Comparison of ENCODE assay signal across 8 cellular contexts in genomic region chr19:21396893-21397572, GRCh38. TPM values are rescaled to one million over a fixed set of nuclear protein-coding genes. Genes with fewer than 3 reads are reported as not detected.
A peak's percentile ranks its signal among the peaks of the same experiment; 100 is the strongest.
DNase-seq lines count a peak whose midpoint lies in the region; ATAC-seq and TF ChIP-seq lines count a peak whose summit lies in the region.

Gene ZNF493, plus strand, starts transcription at chr19:21397133. Its CDS starts 105 bp downstream, at chr19:21397238.

- peak; percentile 74 for TF ChIP-seq POLR2A in GM18951 (IDR thresholded peaks at IDR 0.05; ENCODE audit: extremely low read depth, insufficient read depth, insufficient read length)

- peak within 1 kb of the TSS; percentile 92 for H3K27ac Mint-ChIP-seq in activated CD4-positive, alpha-beta T cell treated with anti-CD3 and anti-CD28 coated beads for 36 hours

- H3K27me3 Mint-ChIP-seq in activated CD4-positive, alpha-beta T cell treated with anti-CD3 and anti-CD28 coated beads for 36 hours: no peaks in the 10 kb centered on the region

- H3K9me3 Mint-ChIP-seq in activated CD4-positive, alpha-beta T cell treated with anti-CD3 and anti-CD28 coated beads for 36 hours (ENCODE audit: low read depth): peaks cover 15% of the 10 kb centered on the region

- H3K4me3 ChIP-seq in AG09309 (ENCODE audit: control insufficient read depth, low read depth, low read length) (peak within 1 kb of the TSS; percentile 81), choroid plexus epithelial cell (ENCODE audit: low read depth, low read length) (peak within 1 kb of the TSS; percentile 92), kidney epithelial cell (ENCODE audit: low read depth, low read length) (peak within 1 kb of the TSS; percentile 67)

- DNase-seq in AG09309 (ENCODE audit: low read depth) (peak; percentile 81), NCI-H345 (lab: John Stamatoyannopoulos, UW) (peak; percentile 91), choroid plexus epithelial cell (ENCODE audit: low read depth) (peak; percentile 97), kidney epithelial cell (ENCODE audit: low read depth) (peak; percentile 74)
- peak; percentile 95 for DNase-seq in activated CD4-positive, alpha-beta T cell treated with anti-CD3 and anti-CD28 coated beads for 36 hours
- DNase-seq in stimulated activated CD4-positive, alpha-beta T cell treated with anti-CD3 and anti-CD28 coated beads, Interleukin-15, amount 100 ng/mL, for 24 hours: peak; percentile 93

- in situ Hi-C loops in GM18951 (cut with MboI; ENCODE audit: low sequenced_read_pairs, unreplicated experiment): no loop called here

- H3K4me1 Mint-ChIP-seq in activated CD4-positive, alpha-beta T cell treated with anti-CD3 and anti-CD28 coated beads for 36 hours: peaks cover 32% of the 10 kb centered on the region

- TF ChIP-seq CTCF in AG09309 (IDR thresholded peaks at IDR 0.05; ENCODE audit: control insufficient read depth, insufficient read depth, low read depth, low read length, missing control alignments) (no peak), choroid plexus epithelial cell (conservative IDR thresholded peaks at IDR 0.05; ENCODE audit: low read depth, low read length) (no peak), kidney epithelial cell (IDR thresholded peaks at IDR 0.05; ENCODE audit: insufficient read depth, low read length, poor library complexity, severe bottlenecking) (no peak)

- no peaks in the 10 kb centered on the region for H3K36me3 ChIP-seq in kidney epithelial cell (ENCODE audit: control insufficient read depth, insufficient read depth, low read length)

- H3K36me3 Mint-ChIP-seq in activated CD4-positive, alpha-beta T cell treated with anti-CD3 and anti-CD28 coated beads for 36 hours (ENCODE audit: low read depth): peaks cover 37% of the 10 kb centered on the region

- POLR2A ChIA-PET in activated CD4-positive, alpha-beta T cell treated with anti-CD3 and anti-CD28 coated beads for 36 hours (lab: Charles Lee): interaction anchor here (0.6 to 0.7 kb wide), 2 partner anchors 78 to 397 kb away, joined by 3 read pairs; no protein-coding TSS in a partner anchor

- peak; percentile 100 for ATAC-seq in HG03175 (IDR thresholded peaks at IDR 0.05; ENCODE audit: unreplicated experiment)
- ATAC-seq in activated CD4-positive, alpha-beta T cell treated with anti-CD3 and anti-CD28 coated beads for 36 hours: peak; percentile 100

- H3K27me3 ChIP-seq in kidney epithelial cell (ENCODE audit: control insufficient read depth, insufficient read depth, low read length): no peaks in the 10 kb centered on the region

- peak within 1 kb of the TSS; percentile 98 for H3K4me3 Mint-ChIP-seq in activated CD4-positive, alpha-beta T cell treated with anti-CD3 and anti-CD28 coated beads for 36 hours

- CTCF ChIA-PET in activated CD4-positive, alpha-beta T cell treated with anti-CD3 and anti-CD28 coated beads for 36 hours (lab: Charles Lee): interaction anchor here (0.5 to 1.0 kb wide), 4 partner anchors 68 to 619 kb away, joined by 3 to 4 read pairs (median 3); partner anchors contain the start of gene ZNF708

- intact Hi-C loops in activated CD4-positive, alpha-beta T cell treated with anti-CD3 and anti-CD28 coated beads for 36 hours (cut with DNase I, micrococcal nuclease): loop anchor here (1.0 to 5.0 kb wide), 8 partner anchors 38 to 735 kb away; partner anchors contain the start of genes ZNF708 (in 2 of the 2), ZNF100 (in 1 of the 2), ZNF429 (in 1 of the 2) and ZNF430 (in 1 of the 2)

RNA-seq across cellular contexts. Expression of gene ZNF493, which starts in this region (rescaled TPM):
- 10 to 100 TPM; 11.9 to 12.8 TPM for total RNA-seq in activated CD4-positive, alpha-beta T cell treated with anti-CD3 and anti-CD28 coated beads for 36 hours
- total RNA-seq in kidney epithelial cell: 8.6 and 9.7 TPM in 2 replicates

Comparison
In these comparisons a context has a peak if more than half of its experiments do, and no peak if none do; other contexts are left out.
1. Peak in every context shown above with its lines: DNase-seq, ATAC-seq and H3K4me3 ChIP-seq.